ENCODE assay signal across 21 cellular contexts in genomic region chr11:62138630-62139425, GRCh38. TPM values are rescaled to one million over a fixed set of nuclear protein-coding genes. Genes with fewer than 3 reads are reported as not detected.
DNase-seq lines count a peak whose midpoint lies in the region; ATAC-seq and TF ChIP-seq lines count a peak whose summit lies in the region.
"Had no signal": no experiment of that assay in that cellular context is flagged by ENCODE, and none has a peak within 500 bp of the region (broad histone marks: within the 10 kb centered on the region; RNA-seq: fewer than 3 reads in every experiment).

No MANE protein-coding gene starts in this region.

- intact Hi-C loops in Right ventricle myocardium superior (cut with DNase I) (no loop called here), left ventricle myocardium superior (cut with micrococcal nuclease) (no loop called here)

- H3K4me1 Mint-ChIP-seq in type B pancreatic cell (ENCODE audit: unreplicated experiment) = no peaks in the 10 kb centered on the region
- H3K4me1 Mint-ChIP-seq in stimulated activated effector memory CD8-positive, alpha-beta T cell treated with anti-CD3 and anti-CD28 coated beads, Interleukin-12 subunit alpha, Interleukin-12 subunit beta, amount 100 ng/mL, for 72 hours = no peaks in the 10 kb centered on the region

- no peaks in the 10 kb centered on the region for H3K9me3 Mint-ChIP-seq in type B pancreatic cell
- no peaks in the 10 kb centered on the region for H3K9me3 Mint-ChIP-seq in stimulated activated effector memory CD8-positive, alpha-beta T cell treated with anti-CD3 and anti-CD28 coated beads, Interleukin-12 subunit alpha, Interleukin-12 subunit beta, amount 100 ng/mL, for 72 hours

- H3K27me3 Mint-ChIP-seq in type B pancreatic cell = no peaks in the 10 kb centered on the region
- H3K27me3 Mint-ChIP-seq: B cell had no signal

- H3K27ac Mint-ChIP-seq in type B pancreatic cell = no peak overlapping the region
- no peak overlapping the region for H3K27ac Mint-ChIP-seq in stimulated activated effector memory CD8-positive, alpha-beta T cell treated with anti-CD3 and anti-CD28 coated beads, Interleukin-12 subunit alpha, Interleukin-12 subunit beta, amount 100 ng/mL, for 72 hours
- H3K27ac Mint-ChIP-seq: B cell had no signal

- no peaks in the 10 kb centered on the region for H3K36me3 Mint-ChIP-seq in type B pancreatic cell
- peaks cover 26% of the 10 kb centered on the region for H3K36me3 Mint-ChIP-seq in stimulated activated effector memory CD8-positive, alpha-beta T cell treated with anti-CD3 and anti-CD28 coated beads, Interleukin-12 subunit alpha, Interleukin-12 subunit beta, amount 100 ng/mL, for 72 hours

- no peak overlapping the region for H3K4me3 Mint-ChIP-seq in type B pancreatic cell
- H3K4me3 Mint-ChIP-seq in stimulated activated effector memory CD8-positive, alpha-beta T cell treated with anti-CD3 and anti-CD28 coated beads, Interleukin-12 subunit alpha, Interleukin-12 subunit beta, amount 100 ng/mL, for 72 hours = no peak overlapping the region
- H3K4me3 Mint-ChIP-seq: B cell had no signal

- DNase-seq in activated CD4-positive, alpha-beta T cell treated with anti-CD3 and anti-CD28 coated beads for 48 hours = peak; percentile 1
- no peak for DNase-seq in activated CD4-positive, alpha-beta T cell treated with anti-CD3 and anti-CD28 coated beads for 4 hours
- DNase-seq in Right ventricle myocardium superior = peak; percentile 12
- DNase-seq in left ventricle myocardium superior = no peak
- DNase-seq in mesenteric fat pad (ENCODE audit: low spot score) = peak; percentile 73
- peak; percentile 45 for DNase-seq in type B pancreatic cell (ENCODE audit: extremely low spot score, unreplicated experiment)
- DNase-seq in stimulated activated effector memory CD8-positive, alpha-beta T cell treated with anti-CD3 and anti-CD28 coated beads, Interleukin-12 subunit alpha, Interleukin-12 subunit beta, amount 100 ng/mL, for 72 hours (ENCODE audit: low spot score in 2 of 2) = no peak
- DNase-seq in effector CD8-positive, alpha-beta T cell (lab: John Stamatoyannopoulos, UW) = no peak
- DNase-seq: 8988T, COR-L47, DMS 273 treated with DMSO at 0.1 percent for 48 hours, DND-41, HCEC 1CT, MV-4-11, NCI-H187, NCI-H2107, NCI-H524, RPMI8226 had no signal

- TF ChIP-seq CTCF in type B pancreatic cell (conservative IDR thresholded peaks at IDR 0.05) = no peak

- ATAC-seq in Right ventricle myocardium superior (ENCODE audit: poor library complexity) (no peak), left ventricle myocardium superior (no peak)
- ATAC-seq in stimulated activated effector memory CD8-positive, alpha-beta T cell treated with anti-CD3 and anti-CD28 coated beads, Interleukin-12 subunit alpha, Interleukin-12 subunit beta, amount 100 ng/mL, for 72 hours = no peak

RNA-seq across cellular contexts. Expression of gene INCENP, which starts 15.0 kb away (rescaled TPM):
- total RNA-seq in Right ventricle myocardium superior (10.3 TPM), left ventricle myocardium superior (11.6 TPM), mesenteric fat pad (14.7 TPM), type B pancreatic cell (ENCODE audit: low replicate concordance) (38.8 and 96.7 TPM in 2 replicates)

RNA-seq across cellular contexts. Expression of gene SCGB1D1, which starts 51.2 kb away (rescaled TPM):
- total RNA-seq in Right ventricle myocardium superior (not detected), left ventricle myocardium superior (not detected), mesenteric fat pad (not detected), type B pancreatic cell (ENCODE audit: low replicate concordance) (not detected in 2 replicates)
- total RNA-seq: B cell, G401, HT-29 had no signal

Comparison
In these comparisons a context has a peak if more than half of its experiments do, and no peak if none do; other contexts are left out.
1. DNase-seq: peak in activated CD4-positive, alpha-beta T cell treated with anti-CD3 and anti-CD28 coated beads for 48 hours (single experiment), Right ventricle myocardium superior (single experiment), mesenteric fat pad (single experiment) and type B pancreatic cell (single experiment); none in activated CD4-positive, alpha-beta T cell treated with anti-CD3 and anti-CD28 coated beads for 4 hours (0 of 2), left ventricle myocardium superior (single experiment), stimulated activated effector memory CD8-positive, alpha-beta T cell treated with anti-CD3 and anti-CD28 coated beads, Interleukin-12 subunit alpha, Interleukin-12 subunit beta, amount 100 ng/mL, for 72 hours (0 of 2) and effector CD8-positive, alpha-beta T cell (single experiment).